In the genomic region with DNA sequence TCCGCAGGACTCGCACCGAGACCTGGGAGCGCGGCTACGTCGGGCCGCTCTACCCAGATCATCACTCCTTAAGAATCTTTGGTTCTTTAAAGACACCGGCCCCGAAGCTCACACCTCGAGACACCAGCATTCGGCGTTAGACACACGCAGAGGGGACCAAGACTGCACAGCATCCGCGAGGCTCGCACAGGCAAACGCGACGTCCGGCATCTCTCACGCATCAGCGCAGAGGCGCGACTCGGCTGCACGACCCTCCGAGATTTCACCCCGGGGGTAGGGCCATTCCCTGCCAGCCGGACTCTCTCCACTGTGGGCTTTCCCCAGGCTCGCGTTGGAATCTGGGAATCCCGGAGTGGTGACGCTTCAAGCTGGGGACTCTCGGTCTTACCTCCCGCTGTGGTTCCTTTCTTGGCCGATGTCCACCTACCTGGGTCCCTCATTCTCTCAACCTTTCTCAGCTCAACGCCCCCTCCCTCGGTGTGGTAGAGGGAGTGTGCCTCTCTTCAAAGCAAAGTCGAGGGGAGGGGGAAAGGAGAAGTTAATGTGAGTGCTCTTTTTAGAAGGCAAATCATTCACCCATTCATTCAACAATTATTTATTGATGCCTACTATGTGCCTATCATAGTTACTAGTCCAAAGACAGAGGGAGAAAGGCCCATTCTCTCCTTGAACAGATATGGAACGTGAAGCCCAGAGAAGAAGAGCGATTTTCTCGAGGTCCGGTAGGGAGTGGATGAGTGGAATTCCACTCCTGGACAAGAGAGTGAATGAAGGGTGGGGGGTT, we compare ENCODE assay signal across 13 cellular contexts. TPM values are rescaled to one million over a fixed set of nuclear protein-coding genes. Genes with fewer than 3 reads are reported as not detected.
DNase-seq lines count a peak whose midpoint lies in the region; ATAC-seq and TF ChIP-seq lines count a peak whose summit lies in the region.
"Had no signal": no experiment of that assay in that cellular context is flagged by ENCODE, and none has a peak within 500 bp of the region (broad histone marks: within the 10 kb centered on the region; RNA-seq: fewer than 3 reads in every experiment).

No MANE protein-coding gene starts in this region.

- no peak overlapping the region for H3K27ac ChIP-seq in heart right ventricle
- H3K27ac ChIP-seq in right atrium auricular region, result no peak overlapping the region
- H3K27ac ChIP-seq: KMS-11, pancreas, VCaP had no signal

- H3K4me3 ChIP-seq in heart right ventricle (peak overlapping the region in 6 of 10 donors; percentile 4 to 65 (median 60)), right atrium auricular region (peak overlapping the region in 1 of 2 donors; percentile 51)

- H3K27me3 ChIP-seq in heart right ventricle (peaks cover 33 to 100% (median 100%) of the 10 kb centered on the region in 7 donors), right atrium auricular region (peaks cover 73 to 78% of the 10 kb centered on the region in 2 donors)

- H3K9me3 Mint-ChIP-seq in activated naive CD8-positive, alpha-beta T cell treated with anti-CD3 and anti-CD28 coated beads for 36 hours, result no peaks in the 10 kb centered on the region
- H3K9me3 Mint-ChIP-seq in mesothelial cell of epicardium, result no peaks in the 10 kb centered on the region
- no peaks in the 10 kb centered on the region for H3K9me3 Mint-ChIP-seq in type B pancreatic cell

- H3K9me3 ChIP-seq in heart right ventricle (no peaks in the 10 kb centered on the region), right atrium auricular region (no peaks in the 10 kb centered on the region)
- H3K9me3 ChIP-seq: pancreas had no signal

- H3K27ac Mint-ChIP-seq in activated naive CD8-positive, alpha-beta T cell treated with anti-CD3 and anti-CD28 coated beads for 36 hours, result peak overlapping the region; percentile 30
- H3K27ac Mint-ChIP-seq in mesothelial cell of epicardium (peak overlapping the region; percentile 94), type B pancreatic cell (peak overlapping the region; percentile 88)

- POLR2A ChIA-PET in HEK293T (lab: Yijun Ruan, JAX), result interaction anchor here (1.5 kb wide), 1 partner anchor 32 kb away, joined by 4 read pairs; no protein-coding TSS in a partner anchor

- peaks cover 3% of the 10 kb centered on the region for H3K36me3 Mint-ChIP-seq in activated naive CD8-positive, alpha-beta T cell treated with anti-CD3 and anti-CD28 coated beads for 36 hours
- H3K36me3 Mint-ChIP-seq in mesothelial cell of epicardium (peaks cover 3% of the 10 kb centered on the region), type B pancreatic cell (no peaks in the 10 kb centered on the region)

- H3K4me3 Mint-ChIP-seq in activated naive CD8-positive, alpha-beta T cell treated with anti-CD3 and anti-CD28 coated beads for 36 hours, result no peak overlapping the region
- H3K4me3 Mint-ChIP-seq in mesothelial cell of epicardium (peak overlapping the region; percentile 61), type B pancreatic cell (peak overlapping the region; percentile 79)

- 16% methylated on average over 44 of the region's 44 CpGs for WGBS in heart right ventricle, 2 donors

- H3K4me1 ChIP-seq in heart right ventricle (peaks cover 14 to 70% (median 49%) of the 10 kb centered on the region in 9 donors), right atrium auricular region (peaks cover 0 to 58% of the 10 kb centered on the region in 2 donors)

- intact Hi-C loops in heart right ventricle (cut with DNase I), result loop anchor here in 1 of 10 donors (10.0 kb wide), 1 partner anchor 375 kb away; a partner anchor contains a TSS

- peaks cover 38% of the 10 kb centered on the region for H3K4me1 Mint-ChIP-seq in activated naive CD8-positive, alpha-beta T cell treated with anti-CD3 and anti-CD28 coated beads for 36 hours
- H3K4me1 Mint-ChIP-seq in mesothelial cell of epicardium (peaks cover 78% of the 10 kb centered on the region), type B pancreatic cell (ENCODE audit: unreplicated experiment) (peaks cover 37% of the 10 kb centered on the region)

- TF ChIP-seq CTCF in heart right ventricle (IDR thresholded peaks at IDR 0.05), result no peak
- TF ChIP-seq CTCF in right atrium auricular region (IDR thresholded peaks at IDR 0.05), result no peak
- no peak for TF ChIP-seq CTCF in mesothelial cell of epicardium (IDR thresholded peaks at IDR 0.05; ENCODE audit: unreplicated experiment)
- TF ChIP-seq CTCF in type B pancreatic cell (conservative IDR thresholded peaks at IDR 0.05), result no peak

- H3K36me3 ChIP-seq in heart right ventricle (no peaks in the 10 kb centered on the region), right atrium auricular region (no peaks in the 10 kb centered on the region)
- H3K36me3 ChIP-seq: pancreas had no signal

- no peak for DNase-seq in heart right ventricle
- DNase-seq in right atrium auricular region (ENCODE audit: low spot score), result no peak
- no peak for DNase-seq in activated naive CD8-positive, alpha-beta T cell treated with anti-CD3 and anti-CD28 coated beads for 36 hours
- peak in 1 of 2 experiments; percentile 59 for DNase-seq in mesothelial cell of epicardium (ENCODE audit: low spot score in 2 of 2, unreplicated experiment in 2 of 2)
- DNase-seq in type B pancreatic cell (ENCODE audit: extremely low spot score, unreplicated experiment), result no peak
- DNase-seq in HEK293T (ENCODE audit: extremely low spot score), result no peak
- no peak for DNase-seq in HPDE6-E6E7 (ENCODE audit: extremely low spot score)

- CTCF ChIA-PET in HEK293T (lab: Yijun Ruan, JAX), result interaction anchor here (0.7 to 1.7 kb wide), 2 partner anchors 42 to 505 kb away, joined by 5 to 8 read pairs; no protein-coding TSS in a partner anchor

- H3K27me3 Mint-ChIP-seq in activated naive CD8-positive, alpha-beta T cell treated with anti-CD3 and anti-CD28 coated beads for 36 hours, result peaks cover 97% of the 10 kb centered on the region
- peaks cover 79% of the 10 kb centered on the region for H3K27me3 Mint-ChIP-seq in mesothelial cell of epicardium (ENCODE audit: low read depth)
- H3K27me3 Mint-ChIP-seq in type B pancreatic cell, result peaks cover 96% of the 10 kb centered on the region

- ATAC-seq in heart right ventricle (no peak), GM19035 (IDR thresholded peaks at IDR 0.05; ENCODE audit: unreplicated experiment) (no peak)

TF ChIP-seq in HEK293T, 16 proteins besides CTCF, POLR2A, EP300 and RAD21:
- no peak for TF ChIP-seq HDGF (IDR thresholded peaks at IDR 0.05; ENCODE audit: borderline replicate concordance)
- TF ChIP-seq, protein P1, sequence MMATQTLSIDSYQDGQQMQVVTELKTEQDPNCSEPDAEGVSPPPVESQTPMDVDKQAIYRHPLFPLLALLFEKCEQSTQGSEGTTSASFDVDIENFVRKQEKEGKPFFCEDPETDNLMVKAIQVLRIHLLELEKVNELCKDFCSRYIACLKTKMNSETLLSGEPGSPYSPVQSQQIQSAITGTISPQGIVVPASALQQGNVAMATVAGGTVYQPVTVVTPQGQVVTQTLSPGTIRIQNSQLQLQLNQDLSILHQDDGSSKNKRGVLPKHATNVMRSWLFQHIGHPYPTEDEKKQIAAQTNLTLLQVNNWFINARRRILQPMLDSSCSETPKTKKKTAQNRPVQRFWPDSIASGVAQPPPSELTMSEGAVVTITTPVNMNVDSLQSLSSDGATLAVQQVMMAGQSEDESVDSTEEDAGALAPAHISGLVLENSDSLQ (IDR thresholded peaks at IDR 0.05), result no peak
- no peak for TF ChIP-seq FOXM1 (IDR thresholded peaks at IDR 0.05; ENCODE audit: borderline replicate concordance)

RNA-seq across cellular contexts. Expression of a gene that starts 1.3 kb away (rescaled TPM):
- total RNA-seq in heart right ventricle, result 10 to 100 TPM; 22.2 to 33.0 (median 24.8) TPM
- polyA plus RNA-seq in heart right ventricle, result 10 to 100 TPM; 16.8 to 18.4 TPM
- 10 to 100 TPM in 1 of 2 donors, 1 to 10 TPM in 1; 4.1 to 13.8 TPM for total RNA-seq in right atrium auricular region
- not detected for total RNA-seq in activated naive CD8-positive, alpha-beta T cell treated with anti-CD3 and anti-CD28 coated beads for 36 hours
- 16.5 to 19.3 TPM (median 16.9 TPM) in 3 replicates for total RNA-seq in mesothelial cell of epicardium
- total RNA-seq in type B pancreatic cell (ENCODE audit: low replicate concordance), result 2.4 and 17.9 TPM in 2 replicates
- total RNA-seq: H4, RPMI7951 had no signal
- polyA plus RNA-seq: pancreas had no signal

RNA-seq across cellular contexts. Expression of a gene that starts 33.6 kb away (rescaled TPM):
- total RNA-seq in heart right ventricle (10 to 100 TPM; 25.9 to 38.3 (median 33.8) TPM), right atrium auricular region (10 to 100 TPM; 17.1 to 18.9 TPM), mesothelial cell of epicardium (32.9 to 36.2 TPM (median 34.8 TPM) in 3 replicates), type B pancreatic cell (ENCODE audit: low replicate concordance) (39.4 and 43.7 TPM in 2 replicates)
- polyA plus RNA-seq in heart right ventricle, result 10 to 100 TPM; 14.4 to 36.4 TPM
- total RNA-seq in activated naive CD8-positive, alpha-beta T cell treated with anti-CD3 and anti-CD28 coated beads for 36 hours, result 10 to 100 TPM; 24.8 to 25.8 TPM

Comparison
In these comparisons a context has a peak if more than half of its experiments do, and no peak if none do; other contexts are left out.
1. H3K27ac Mint-ChIP-seq: peak in every context shown above with its lines; median percentile 94 in mesothelial cell of epicardium; 88 in type B pancreatic cell; 30 in activated naive CD8-positive, alpha-beta T cell treated with anti-CD3 and anti-CD28 coated beads for 36 hours.